ENCODE assay signal across 8 cellular contexts in genomic region chr6:44667668-44668390, GRCh38.
DNase-seq lines count a peak whose midpoint lies in the region; ATAC-seq, FAIRE-seq and TF ChIP-seq lines count a peak whose summit lies in the region.

No MANE protein-coding gene starts in this region.

- DNase-seq in GM10248 (ENCODE audit: extremely low spot score): no peak
- DNase-seq in activated T-cell treated with anti-CD3 and anti-CD28 coated beads for 4 hours: peak; percentile 10
- DNase-seq in iPS DF 6.9 (ENCODE audit: low read depth, low spot score): peak; percentile 81
- no peak for DNase-seq in GM19239 (ENCODE audit: insufficient read length, low spot score)

- H3K36me3 Mint-ChIP-seq in stimulated activated naive CD8-positive, alpha-beta T cell treated with anti-CD3 and anti-CD28 coated beads, Interleukin-15, Interleukin-2, amounts not matched to agents 100 ng/mL and 50 ng/mL, for 24 hours (ENCODE audit: low read depth): no peaks in the 10 kb centered on the region

- H3K4me1 ChIP-seq in iPS DF 6.9 (ENCODE audit: control insufficient read depth, insufficient read depth, low read length): peaks cover 21% of the 10 kb centered on the region

- no peak overlapping the region for H3K4me3 Mint-ChIP-seq in stimulated activated naive CD8-positive, alpha-beta T cell treated with anti-CD3 and anti-CD28 coated beads, Interleukin-15, Interleukin-2, amounts not matched to agents 100 ng/mL and 50 ng/mL, for 24 hours

- no peaks in the 10 kb centered on the region for H3K9me3 ChIP-seq in iPS DF 6.9 (ENCODE audit: control insufficient read depth, insufficient read depth, low read length)

- TF ChIP-seq RAD21 in Ishikawa (IDR thresholded peaks at IDR 0.05; ENCODE audit: low read depth): peak; percentile 32; the same call in 1 of the 2 replicates

- no peak for TF ChIP-seq EP300 in Ishikawa (IDR thresholded peaks at IDR 0.05; ENCODE audit: borderline replicate concordance)

- H3K36me3 ChIP-seq in iPS DF 6.9 (ENCODE audit: control insufficient read depth, insufficient read depth, low read length): no peaks in the 10 kb centered on the region

- no peaks in the 10 kb centered on the region for H3K27me3 Mint-ChIP-seq in stimulated activated naive CD8-positive, alpha-beta T cell treated with anti-CD3 and anti-CD28 coated beads, Interleukin-15, Interleukin-2, amounts not matched to agents 100 ng/mL and 50 ng/mL, for 24 hours

- CTCF ChIA-PET in GM10248 (lab: Yijun Ruan, JAX): interaction anchor here (0.6 to 6.6 kb wide), 8 partner anchors 9 to 1254 kb away, joined by 3 to 58 read pairs (median 3); no protein-coding TSS in a partner anchor

- H3K9me3 Mint-ChIP-seq in stimulated activated naive CD8-positive, alpha-beta T cell treated with anti-CD3 and anti-CD28 coated beads, Interleukin-15, Interleukin-2, amounts not matched to agents 100 ng/mL and 50 ng/mL, for 24 hours: no peaks in the 10 kb centered on the region

- no peak overlapping the region for H3K4me3 ChIP-seq in iPS DF 6.9 (ENCODE audit: low read length)

- H3K27me3 ChIP-seq in iPS DF 6.9 (ENCODE audit: control insufficient read depth, insufficient read depth, low read length): no peaks in the 10 kb centered on the region

- POLR2A ChIA-PET in GM10248 (lab: Yijun Ruan, JAX): no interaction called here

- peak overlapping the region; percentile 19 for H3K27ac Mint-ChIP-seq in stimulated activated naive CD8-positive, alpha-beta T cell treated with anti-CD3 and anti-CD28 coated beads, Interleukin-15, Interleukin-2, amounts not matched to agents 100 ng/mL and 50 ng/mL, for 24 hours

- ATAC-seq in HG03457 (IDR thresholded peaks at IDR 0.05; ENCODE audit: unreplicated experiment): no peak
- no peak for ATAC-seq in GM21360 (IDR thresholded peaks at IDR 0.05; ENCODE audit: unreplicated experiment)

- no peak overlapping the region for H3K27ac ChIP-seq in iPS DF 6.9 (ENCODE audit: low read length)

- H3K4me1 Mint-ChIP-seq in stimulated activated naive CD8-positive, alpha-beta T cell treated with anti-CD3 and anti-CD28 coated beads, Interleukin-15, Interleukin-2, amounts not matched to agents 100 ng/mL and 50 ng/mL, for 24 hours (ENCODE audit: low read depth): peaks cover 2% of the 10 kb centered on the region

- TF ChIP-seq CTCF in GM10248 (IDR thresholded peaks at IDR 0.05; ENCODE audit: control extremely low read depth, extremely low read depth, low read depth, missing control alignments): peak; percentile 48

- FAIRE-seq in GM19239 (lab: Jason Lieb, UNC): no peak

- WGBS in iPS DF 6.9 (ENCODE audit: insufficient coverage, insufficient read length): no CpG with 5 or more reads among the region's 9 CpGs

TF ChIP-seq in Ishikawa, 13 proteins besides CTCF, POLR2A, EP300 and RAD21:
- no peak for TF ChIP-seq CEBPB (IDR thresholded peaks at IDR 0.05)
- TF ChIP-seq TAF1 (IDR thresholded peaks at IDR 0.05; ENCODE audit: low read depth): no peak
- TF ChIP-seq FOXM1 (IDR thresholded peaks at IDR 0.05; ENCODE audit: borderline replicate concordance, low read depth): no peak
- TF ChIP-seq EGR1 (IDR thresholded peaks at IDR 0.05): no peak
- no peak for TF ChIP-seq ZBTB7A (IDR thresholded peaks at IDR 0.05; ENCODE audit: low read depth)

Comparison
In these comparisons a context has a peak if more than half of its experiments do, and no peak if none do; other contexts are left out.
1. DNase-seq: peak in activated T-cell treated with anti-CD3 and anti-CD28 coated beads for 4 hours (single experiment) and iPS DF 6.9 (single experiment); none in GM10248 (single experiment) and GM19239 (single experiment).